In the genomic region with DNA sequence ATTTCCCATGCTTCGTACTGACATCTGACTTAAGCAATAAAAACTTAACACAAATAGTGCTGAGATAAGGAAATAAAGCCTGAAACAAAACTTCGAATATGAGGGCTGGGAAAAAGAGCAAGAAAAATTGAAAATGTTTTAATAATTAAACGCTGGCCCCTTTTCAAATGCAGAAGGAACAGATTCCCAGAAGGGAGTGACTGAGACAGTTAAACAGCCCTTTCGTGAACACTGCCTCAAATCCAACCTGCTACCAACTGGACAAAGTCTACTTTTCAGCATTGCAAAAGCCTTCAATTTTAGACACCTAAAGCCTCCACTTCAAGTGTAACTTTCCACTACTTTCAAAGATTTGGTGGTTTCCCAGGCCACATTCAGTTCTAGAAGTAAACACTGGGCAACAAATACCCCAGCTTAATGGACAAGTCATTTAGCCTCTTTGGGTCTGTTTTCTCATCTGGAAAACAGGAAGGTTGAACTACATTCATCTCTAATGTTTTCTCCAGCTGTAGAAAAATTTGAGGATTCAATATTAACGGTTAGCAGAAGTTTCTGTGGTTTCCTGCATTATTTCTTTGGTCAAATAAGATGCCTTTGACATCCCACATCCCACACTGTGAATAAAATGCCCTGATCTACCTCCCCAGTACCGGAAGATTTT, we compare ENCODE assay signal across 8 cellular contexts. TPM values are rescaled to one million over a fixed set of nuclear protein-coding genes. Genes with fewer than 3 reads are reported as not detected.
DNase-seq lines count a peak whose midpoint lies in the region; ATAC-seq and TF ChIP-seq lines count a peak whose summit lies in the region.

No MANE protein-coding gene starts in this region.

- intact Hi-C loops in left ventricle myocardium inferior (cut with micrococcal nuclease) = no loop called here

- CTCF ChIA-PET in activated CD4-positive, alpha-beta T cell treated with anti-CD3 and anti-CD28 coated beads, Interleukin-2, amount 10 ng/mL, durations not matched to agents 7 days and 5 days (lab: Charles Lee) = interaction anchor here (1.2 to 1.8 kb wide), 2 partner anchors 9 to 28 kb away, joined by 4 to 10 read pairs; no protein-coding TSS in a partner anchor

- H3K9me3 Mint-ChIP-seq in activated CD4-positive, alpha-beta T cell treated with anti-CD3 and anti-CD28 coated beads, Interleukin-2, amount 10 ng/mL, durations not matched to agents 7 days and 5 days = no peaks in the 10 kb centered on the region

- DNase-seq in activated CD4-positive, alpha-beta T cell treated with anti-CD3 and anti-CD28 coated beads, Interleukin-2, amount 10 ng/mL, durations not matched to agents 7 days and 5 days = no peak
- no peak for DNase-seq in activated CD4-positive, alpha-beta T cell treated with anti-CD3 and anti-CD28 coated beads, Interleukin-2, amount 50 U/mL, for 1 hour
- DNase-seq in left ventricle myocardium inferior (no peak), NCI-H226 (no peak), cerebellar nuclear complex (lab: John Stamatoyannopoulos, UW) (no peak)
- DNase-seq in stimulated activated CD4-positive, alpha-beta T cell treated with anti-CD3 and anti-CD28 coated beads, Interleukin-4, amount 100 ng/mL, for 4 hours = no peak

- POLR2A ChIA-PET in activated CD4-positive, alpha-beta T cell treated with anti-CD3 and anti-CD28 coated beads, Interleukin-2, amount 10 ng/mL, durations not matched to agents 7 days and 5 days (lab: Charles Lee) = interaction anchor here (0.8 to 1.5 kb wide), 2 partner anchors 11 to 29 kb away, joined by 3 to 7 read pairs; partner anchors contain the start of gene RFFL

- H3K4me1 Mint-ChIP-seq in activated CD4-positive, alpha-beta T cell treated with anti-CD3 and anti-CD28 coated beads, Interleukin-2, amount 10 ng/mL, durations not matched to agents 7 days and 5 days = peaks cover 66% of the 10 kb centered on the region

- H3K4me3 Mint-ChIP-seq in activated CD4-positive, alpha-beta T cell treated with anti-CD3 and anti-CD28 coated beads, Interleukin-2, amount 10 ng/mL, durations not matched to agents 7 days and 5 days = peak overlapping the region; percentile 60

- peak overlapping the region; percentile 93 for H3K27ac Mint-ChIP-seq in activated CD4-positive, alpha-beta T cell treated with anti-CD3 and anti-CD28 coated beads, Interleukin-2, amount 10 ng/mL, durations not matched to agents 7 days and 5 days

- H3K27me3 ChIP-seq in left ventricle myocardium inferior (ENCODE audit: low read depth) = no peaks in the 10 kb centered on the region

- no peaks in the 10 kb centered on the region for H3K9me3 ChIP-seq in left ventricle myocardium inferior (replicated peaks)

- H3K27ac ChIP-seq in left ventricle myocardium inferior (replicated peaks) (peak overlapping the region; percentile 62), temporal lobe (ENCODE audit: low read depth, low read length) (peak overlapping the region; percentile 71)

- peaks cover 42% of the 10 kb centered on the region for H3K36me3 Mint-ChIP-seq in activated CD4-positive, alpha-beta T cell treated with anti-CD3 and anti-CD28 coated beads, Interleukin-2, amount 10 ng/mL, durations not matched to agents 7 days and 5 days (ENCODE audit: low read depth)

- peaks cover 32% of the 10 kb centered on the region for H3K4me1 ChIP-seq in left ventricle myocardium inferior

- no peak for TF ChIP-seq CTCF in left ventricle myocardium inferior (IDR thresholded peaks at IDR 0.05; ENCODE audit: borderline replicate concordance)

- no peaks in the 10 kb centered on the region for H3K36me3 ChIP-seq in left ventricle myocardium inferior

- peak; percentile 39 for ATAC-seq in SK-N-SH treated with all-trans-retinoic acid at 6 μM for 48 hours

- peak overlapping the region; percentile 7 for H3K4me3 ChIP-seq in left ventricle myocardium inferior

- H3K27me3 Mint-ChIP-seq in activated CD4-positive, alpha-beta T cell treated with anti-CD3 and anti-CD28 coated beads, Interleukin-2, amount 10 ng/mL, durations not matched to agents 7 days and 5 days = no peaks in the 10 kb centered on the region

TF ChIP-seq in SK-N-SH treated with all-trans-retinoic acid at 6 μM for 48 hours, 23 proteins besides CTCF, POLR2A, EP300 and RAD21:
- TF ChIP-seq PPARA (CRISPR knock-in tag; IDR thresholded peaks at IDR 0.05; ENCODE audit: borderline replicate concordance) (no peak), RARB (CRISPR knock-in tag; IDR thresholded peaks at IDR 0.05) (no peak), BACH2 (CRISPR knock-in tag; IDR thresholded peaks at IDR 0.05; ENCODE audit: borderline replicate concordance) (no peak), ZNF70 (CRISPR knock-in tag; IDR thresholded peaks at IDR 0.05) (no peak), ESRRG (CRISPR knock-in tag; IDR thresholded peaks at IDR 0.05) (no peak), TOX (CRISPR knock-in tag; IDR thresholded peaks at IDR 0.05; ENCODE audit: borderline replicate concordance) (no peak), SNAI2 (CRISPR knock-in tag; IDR thresholded peaks at IDR 0.05) (no peak), ARNTL (CRISPR knock-in tag; IDR thresholded peaks at IDR 0.05; ENCODE audit: borderline replicate concordance, low read depth) (no peak), CREB5 (CRISPR knock-in tag; IDR thresholded peaks at IDR 0.05; ENCODE audit: low read depth) (no peak), GLIS3 (CRISPR knock-in tag; IDR thresholded peaks at IDR 0.05) (no peak), CSDC2 (CRISPR knock-in tag; IDR thresholded peaks at IDR 0.05) (no peak), ZFP30 (CRISPR knock-in tag; IDR thresholded peaks at IDR 0.05) (no peak), ZFP3 (CRISPR knock-in tag; IDR thresholded peaks at IDR 0.05) (no peak)

RNA-seq across cellular contexts. Expression of gene RFFL, which starts 11.8 kb away (rescaled TPM):
- total RNA-seq in activated CD4-positive, alpha-beta T cell treated with anti-CD3 and anti-CD28 coated beads, Interleukin-2, amount 10 ng/mL, durations not matched to agents 7 days and 5 days = 10 to 100 TPM; 36.0 to 40.1 TPM
- 10.1 TPM for total RNA-seq in left ventricle myocardium inferior
- total RNA-seq in temporal lobe = 7.1 TPM
